21 cellular contexts compared by ENCODE assay signal in the genomic region with DNA sequence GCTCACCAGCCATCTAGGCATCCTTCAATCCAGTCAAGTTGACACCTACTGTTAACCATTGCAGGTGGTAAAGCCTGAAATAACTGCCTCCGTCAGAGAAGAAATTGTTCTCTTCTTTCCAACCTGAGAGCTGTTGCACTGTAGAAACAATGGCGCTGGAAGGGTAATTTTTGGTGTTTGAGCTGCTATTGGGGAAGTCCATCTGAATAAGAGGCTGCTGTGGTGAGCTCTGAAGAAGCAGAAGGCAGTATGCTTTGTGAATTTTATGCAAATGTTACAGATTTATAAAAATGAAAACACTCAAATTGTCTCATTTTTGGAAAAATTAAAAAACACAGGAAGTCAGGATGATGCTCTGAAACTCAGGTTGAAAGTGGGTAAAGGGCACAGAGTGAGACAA. TPM values are rescaled to one million over a fixed set of nuclear protein-coding genes. Genes with fewer than 3 reads are reported as not detected.
"Had no signal": no experiment of that assay in that cellular context is flagged by ENCODE, and none has a peak within 500 bp of the region (broad histone marks: within the 10 kb centered on the region; RNA-seq: fewer than 3 reads in every experiment).

No MANE protein-coding gene starts in this region.

- H3K4me1 Mint-ChIP-seq: memory B cell; stimulated activated naive B cell treated with anti-CD40 and anti-IgM and Interleukin-4, amounts not matched to agents 10 μg/mL and 1 μg/mL and 100 μg/mL, for 72 hours had no signal

- H3K27ac Mint-ChIP-seq: memory B cell; natural killer cell treated with Interleukin-12 subunit alpha and Interleukin-12 subunit beta and Interleukin-15 and Interleukin-18, amount 100 ng/mL, for 72 hours; progenitor cell of endocrine pancreas; stimulated activated naive B cell treated with anti-CD40 and anti-IgM and Interleukin-4, amounts not matched to agents 10 μg/mL and 1 μg/mL and 100 μg/mL, for 72 hours had no signal

- DNase-seq: islet precursor cell; left ventricle myocardium inferior; midbrain; mucosa of descending colon; naive thymus-derived CD4-positive, alpha-beta T cell; ovary; right lobe of liver; stimulated activated CD4-positive, alpha-beta T cell treated with anti-CD3 and anti-CD28 coated beads, Interleukin-1b, Interleukin-23, amount 100 ng/mL, for 48 hours; stimulated activated CD4-positive, alpha-beta T cell treated with anti-CD3 and anti-CD28 coated beads, Interleukin-4, amount 100 ng/mL, for 1 hour; stimulated activated naive B cell treated with anti-CD40 and anti-IgM and Interleukin-4, amounts not matched to agents 10 μg/mL and 1 μg/mL and 100 μg/mL, for 72 hours; stimulated activated naive CD8-positive, alpha-beta T cell treated with anti-CD3 and anti-CD28 coated beads, Interleukin-15, Interleukin-2, amounts not matched to agents 100 U/mL and 50 U/mL, for 24 hours; stomach; testis; thyroid gland; transverse colon; upper lobe of left lung had no signal

- H3K9me3 Mint-ChIP-seq: memory B cell; natural killer cell treated with Interleukin-12 subunit alpha and Interleukin-12 subunit beta and Interleukin-15 and Interleukin-18, amount 100 ng/mL, for 72 hours had no signal

- H3K4me3 Mint-ChIP-seq: memory B cell; naive thymus-derived CD4-positive, alpha-beta T cell; natural killer cell treated with Interleukin-12 subunit alpha and Interleukin-12 subunit beta and Interleukin-15 and Interleukin-18, amount 100 ng/mL, for 72 hours; stimulated activated naive B cell treated with anti-CD40 and anti-IgM and Interleukin-4, amounts not matched to agents 10 μg/mL and 1 μg/mL and 100 μg/mL, for 72 hours had no signal

- H3K36me3 Mint-ChIP-seq: memory B cell; natural killer cell treated with Interleukin-12 subunit alpha and Interleukin-12 subunit beta and Interleukin-15 and Interleukin-18, amount 100 ng/mL, for 72 hours; stimulated activated naive B cell treated with anti-CD40 and anti-IgM and Interleukin-4, amounts not matched to agents 10 μg/mL and 1 μg/mL and 100 μg/mL, for 72 hours had no signal

- ATAC-seq: mucosa of descending colon; naive thymus-derived CD4-positive, alpha-beta T cell; natural killer cell treated with Interleukin-12 subunit alpha and Interleukin-12 subunit beta and Interleukin-15 and Interleukin-18, amount 100 ng/mL, for 72 hours; right lobe of liver; stimulated activated naive B cell treated with anti-CD40 and anti-IgM and Interleukin-4, amounts not matched to agents 10 μg/mL and 1 μg/mL and 100 μg/mL, for 72 hours; stimulated activated naive CD8-positive, alpha-beta T cell treated with anti-CD3 and anti-CD28 coated beads, Interleukin-15, Interleukin-2, amounts not matched to agents 100 U/mL and 50 U/mL, for 24 hours had no signal

RNA-seq across cellular contexts. Expression of gene SYT16, which starts 10.0 kb away (rescaled TPM):
- total RNA-seq: left ventricle myocardium inferior; mesenteric fat pad; myocyte; naive thymus-derived CD4-positive, alpha-beta T cell had no signal
